1 cellular context compared by ENCODE assay signal in the genomic region with DNA sequence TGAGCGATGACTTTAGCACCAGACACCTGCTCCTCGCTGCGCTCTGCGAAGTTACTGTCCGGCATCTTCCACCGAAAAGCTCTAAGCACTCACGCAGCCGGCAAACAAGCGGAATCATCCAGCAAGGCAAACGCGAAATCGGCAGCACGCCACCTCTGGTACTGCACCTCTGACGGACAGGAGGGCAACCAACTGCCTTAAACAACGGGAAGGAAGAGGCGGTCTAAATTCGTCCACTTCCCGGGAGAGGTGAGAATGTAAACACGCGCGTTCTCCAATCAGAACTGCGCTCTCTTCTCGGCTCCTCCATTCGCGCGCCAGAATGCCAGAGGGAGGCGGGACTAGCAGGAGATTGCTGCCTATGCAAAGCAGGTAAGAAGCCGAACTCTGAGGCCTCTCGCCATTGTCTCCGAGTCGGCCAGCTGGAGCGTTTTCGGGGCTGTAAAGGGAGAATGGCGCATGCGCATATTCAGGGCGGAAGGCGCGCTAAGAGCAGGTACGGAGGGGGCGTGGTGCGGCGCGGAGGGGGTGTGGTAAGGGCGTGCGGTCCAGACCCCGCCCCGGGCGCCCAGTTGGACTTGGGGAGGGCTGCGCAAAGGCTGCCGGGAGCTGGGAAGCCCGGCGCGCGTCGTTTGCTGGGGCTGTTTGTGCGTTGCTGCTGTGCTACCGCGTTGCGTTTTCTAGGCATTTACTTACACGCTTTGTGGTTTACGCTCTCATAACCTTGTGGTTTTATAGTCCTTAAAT.
A peak's percentile ranks its signal among the peaks of the same experiment; 100 is the strongest.
TF ChIP-seq lines count a peak whose summit lies in the region.

A gene with protein sequence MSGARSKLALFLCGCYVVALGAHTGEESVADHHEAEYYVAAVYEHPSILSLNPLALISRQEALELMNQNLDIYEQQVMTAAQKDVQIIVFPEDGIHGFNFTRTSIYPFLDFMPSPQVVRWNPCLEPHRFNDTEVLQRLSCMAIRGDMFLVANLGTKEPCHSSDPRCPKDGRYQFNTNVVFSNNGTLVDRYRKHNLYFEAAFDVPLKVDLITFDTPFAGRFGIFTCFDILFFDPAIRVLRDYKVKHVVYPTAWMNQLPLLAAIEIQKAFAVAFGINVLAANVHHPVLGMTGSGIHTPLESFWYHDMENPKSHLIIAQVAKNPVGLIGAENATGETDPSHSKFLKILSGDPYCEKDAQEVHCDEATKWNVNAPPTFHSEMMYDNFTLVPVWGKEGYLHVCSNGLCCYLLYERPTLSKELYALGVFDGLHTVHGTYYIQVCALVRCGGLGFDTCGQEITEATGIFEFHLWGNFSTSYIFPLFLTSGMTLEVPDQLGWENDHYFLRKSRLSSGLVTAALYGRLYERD (plus strand): TSS at position 347 of the 747 bp plus-strand sequence. CDS start 33,695 bp downstream, outside the sequence.
A gene (minus strand): TSS at position 171 of the 747 bp plus-strand sequence. CDS start 106 bp downstream, at position 65.

TF ChIP-seq in GM12878, 131 proteins besides CTCF, POLR2A, EP300 and RAD21 (continues in another document):
- TF ChIP-seq KLF5 (IDR thresholded peaks at IDR 0.05; ENCODE audit: partially characterized antibody) (peak; percentile 96), ESRRA (IDR thresholded peaks at IDR 0.05; ENCODE audit: low read length) (no peak), CBX3 (IDR thresholded peaks at IDR 0.05; ENCODE audit: borderline replicate concordance, low read depth) (no peak), POU2F2 (IDR thresholded peaks at IDR 0.05; ENCODE audit: borderline replicate concordance, low read depth, low read length) (peak; percentile 90), ZNF274 (IDR thresholded peaks at IDR 0.05; ENCODE audit: insufficient read depth, insufficient read length) (no peak), ZNF207 (IDR thresholded peaks at IDR 0.05; ENCODE audit: borderline replicate concordance) (peak; percentile 88; the same call in 1 of the 2 replicates), FOXK2 (IDR thresholded peaks at IDR 0.05) (peak; percentile 97), CBX5 (IDR thresholded peaks at IDR 0.05; ENCODE audit: low read depth) (no peak; the same call in 1 of the 2 replicates), IKZF1 (conservative IDR thresholded peaks at IDR 0.05) (peak; percentile 28), ZSCAN29 (IDR thresholded peaks at IDR 0.05) (no peak), IRF4 (IDR thresholded peaks at IDR 0.05; ENCODE audit: low read depth, low read length) (0 out of 2 replicates have a peak, but pooled peaks have one; percentile 11), MYB (IDR thresholded peaks at IDR 0.05; ENCODE audit: borderline replicate concordance, low read depth, low read length) (no peak), MYC (IDR thresholded peaks at IDR 0.05; ENCODE audit: insufficient read depth, insufficient read length, insufficient replicate concordance, low read length, severe bottlenecking) (no peak), TAF1 (IDR thresholded peaks at IDR 0.05; ENCODE audit: borderline replicate concordance, low read depth, low read length) (peak; percentile 50; the same call in 1 of the 2 replicates), CREB1 (IDR thresholded peaks at IDR 0.05; ENCODE audit: low read depth) (peak; percentile 83), ZNF24 (IDR thresholded peaks at IDR 0.05) (no peak; the same call in 1 of the 2 replicates), SUZ12 (IDR thresholded peaks at IDR 0.05; ENCODE audit: unreplicated experiment) (no peak), IKZF2 (IDR thresholded peaks at IDR 0.05) (no peak; a peak in 1 of 4 replicates), YBX1 (IDR thresholded peaks at IDR 0.05) (no peak), MEF2B (IDR thresholded peaks at IDR 0.05; ENCODE audit: partially characterized antibody, poor library complexity, severe bottlenecking) (no peak), EZH2 (IDR thresholded peaks at IDR 0.05; ENCODE audit: borderline replicate concordance, control insufficient read depth, low read depth, low read length) (no peak), PML (IDR thresholded peaks at IDR 0.05; ENCODE audit: low read length) (peak; percentile 94; the same call in 1 of the 2 replicates), RBBP5 (conservative IDR thresholded peaks at IDR 0.05) (no peak), PAX5 (IDR thresholded peaks at IDR 0.05; ENCODE audit: borderline replicate concordance, low read depth, low read length) (peak; percentile 44; the same call in 1 of the 2 replicates), SREBF2 (IDR thresholded peaks at IDR 0.05; ENCODE audit: low read length) (no peak), SIX5 (IDR thresholded peaks at IDR 0.05; ENCODE audit: low read depth, low read length, severe bottlenecking) (no peak)
- TF ChIP-seq, protein P1, sequence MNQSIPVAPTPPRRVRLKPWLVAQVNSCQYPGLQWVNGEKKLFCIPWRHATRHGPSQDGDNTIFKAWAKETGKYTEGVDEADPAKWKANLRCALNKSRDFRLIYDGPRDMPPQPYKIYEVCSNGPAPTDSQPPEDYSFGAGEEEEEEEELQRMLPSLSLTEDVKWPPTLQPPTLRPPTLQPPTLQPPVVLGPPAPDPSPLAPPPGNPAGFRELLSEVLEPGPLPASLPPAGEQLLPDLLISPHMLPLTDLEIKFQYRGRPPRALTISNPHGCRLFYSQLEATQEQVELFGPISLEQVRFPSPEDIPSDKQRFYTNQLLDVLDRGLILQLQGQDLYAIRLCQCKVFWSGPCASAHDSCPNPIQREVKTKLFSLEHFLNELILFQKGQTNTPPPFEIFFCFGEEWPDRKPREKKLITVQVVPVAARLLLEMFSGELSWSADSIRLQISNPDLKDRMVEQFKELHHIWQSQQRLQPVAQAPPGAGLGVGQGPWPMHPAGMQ (IDR thresholded peaks at IDR 0.05; ENCODE audit: borderline replicate concordance): no peak
- TF ChIP-seq, protein P2, sequence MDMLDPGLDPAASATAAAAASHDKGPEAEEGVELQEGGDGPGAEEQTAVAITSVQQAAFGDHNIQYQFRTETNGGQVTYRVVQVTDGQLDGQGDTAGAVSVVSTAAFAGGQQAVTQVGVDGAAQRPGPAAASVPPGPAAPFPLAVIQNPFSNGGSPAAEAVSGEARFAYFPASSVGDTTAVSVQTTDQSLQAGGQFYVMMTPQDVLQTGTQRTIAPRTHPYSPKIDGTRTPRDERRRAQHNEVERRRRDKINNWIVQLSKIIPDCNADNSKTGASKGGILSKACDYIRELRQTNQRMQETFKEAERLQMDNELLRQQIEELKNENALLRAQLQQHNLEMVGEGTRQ (IDR thresholded peaks at IDR 0.05; ENCODE audit: borderline replicate concordance, low read depth, low read length): no peak
- TF ChIP-seq, protein P3, sequence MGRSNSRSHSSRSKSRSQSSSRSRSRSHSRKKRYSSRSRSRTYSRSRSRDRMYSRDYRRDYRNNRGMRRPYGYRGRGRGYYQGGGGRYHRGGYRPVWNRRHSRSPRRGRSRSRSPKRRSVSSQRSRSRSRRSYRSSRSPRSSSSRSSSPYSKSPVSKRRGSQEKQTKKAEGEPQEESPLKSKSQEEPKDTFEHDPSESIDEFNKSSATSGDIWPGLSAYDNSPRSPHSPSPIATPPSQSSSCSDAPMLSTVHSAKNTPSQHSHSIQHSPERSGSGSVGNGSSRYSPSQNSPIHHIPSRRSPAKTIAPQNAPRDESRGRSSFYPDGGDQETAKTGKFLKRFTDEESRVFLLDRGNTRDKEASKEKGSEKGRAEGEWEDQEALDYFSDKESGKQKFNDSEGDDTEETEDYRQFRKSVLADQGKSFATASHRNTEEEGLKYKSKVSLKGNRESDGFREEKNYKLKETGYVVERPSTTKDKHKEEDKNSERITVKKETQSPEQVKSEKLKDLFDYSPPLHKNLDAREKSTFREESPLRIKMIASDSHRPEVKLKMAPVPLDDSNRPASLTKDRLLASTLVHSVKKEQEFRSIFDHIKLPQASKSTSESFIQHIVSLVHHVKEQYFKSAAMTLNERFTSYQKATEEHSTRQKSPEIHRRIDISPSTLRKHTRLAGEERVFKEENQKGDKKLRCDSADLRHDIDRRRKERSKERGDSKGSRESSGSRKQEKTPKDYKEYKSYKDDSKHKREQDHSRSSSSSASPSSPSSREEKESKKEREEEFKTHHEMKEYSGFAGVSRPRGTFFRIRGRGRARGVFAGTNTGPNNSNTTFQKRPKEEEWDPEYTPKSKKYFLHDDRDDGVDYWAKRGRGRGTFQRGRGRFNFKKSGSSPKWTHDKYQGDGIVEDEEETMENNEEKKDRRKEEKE (IDR thresholded peaks at IDR 0.05): no peak
- TF ChIP-seq, protein P4, sequence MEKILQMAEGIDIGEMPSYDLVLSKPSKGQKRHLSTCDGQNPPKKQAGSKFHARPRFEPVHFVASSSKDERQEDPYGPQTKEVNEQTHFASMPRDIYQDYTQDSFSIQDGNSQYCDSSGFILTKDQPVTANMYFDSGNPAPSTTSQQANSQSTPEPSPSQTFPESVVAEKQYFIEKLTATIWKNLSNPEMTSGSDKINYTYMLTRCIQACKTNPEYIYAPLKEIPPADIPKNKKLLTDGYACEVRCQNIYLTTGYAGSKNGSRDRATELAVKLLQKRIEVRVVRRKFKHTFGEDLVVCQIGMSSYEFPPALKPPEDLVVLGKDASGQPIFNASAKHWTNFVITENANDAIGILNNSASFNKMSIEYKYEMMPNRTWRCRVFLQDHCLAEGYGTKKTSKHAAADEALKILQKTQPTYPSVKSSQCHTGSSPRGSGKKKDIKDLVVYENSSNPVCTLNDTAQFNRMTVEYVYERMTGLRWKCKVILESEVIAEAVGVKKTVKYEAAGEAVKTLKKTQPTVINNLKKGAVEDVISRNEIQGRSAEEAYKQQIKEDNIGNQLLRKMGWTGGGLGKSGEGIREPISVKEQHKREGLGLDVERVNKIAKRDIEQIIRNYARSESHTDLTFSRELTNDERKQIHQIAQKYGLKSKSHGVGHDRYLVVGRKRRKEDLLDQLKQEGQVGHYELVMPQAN (conservative IDR thresholded peaks at IDR 0.05): peak; percentile 96
- TF ChIP-seq, protein P5, sequence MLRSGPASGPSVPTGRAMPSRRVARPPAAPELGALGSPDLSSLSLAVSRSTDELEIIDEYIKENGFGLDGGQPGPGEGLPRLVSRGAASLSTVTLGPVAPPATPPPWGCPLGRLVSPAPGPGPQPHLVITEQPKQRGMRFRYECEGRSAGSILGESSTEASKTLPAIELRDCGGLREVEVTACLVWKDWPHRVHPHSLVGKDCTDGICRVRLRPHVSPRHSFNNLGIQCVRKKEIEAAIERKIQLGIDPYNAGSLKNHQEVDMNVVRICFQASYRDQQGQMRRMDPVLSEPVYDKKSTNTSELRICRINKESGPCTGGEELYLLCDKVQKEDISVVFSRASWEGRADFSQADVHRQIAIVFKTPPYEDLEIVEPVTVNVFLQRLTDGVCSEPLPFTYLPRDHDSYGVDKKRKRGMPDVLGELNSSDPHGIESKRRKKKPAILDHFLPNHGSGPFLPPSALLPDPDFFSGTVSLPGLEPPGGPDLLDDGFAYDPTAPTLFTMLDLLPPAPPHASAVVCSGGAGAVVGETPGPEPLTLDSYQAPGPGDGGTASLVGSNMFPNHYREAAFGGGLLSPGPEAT (IDR thresholded peaks at IDR 0.05; ENCODE audit: low read depth): peak; percentile 78
- TF ChIP-seq, protein P6, sequence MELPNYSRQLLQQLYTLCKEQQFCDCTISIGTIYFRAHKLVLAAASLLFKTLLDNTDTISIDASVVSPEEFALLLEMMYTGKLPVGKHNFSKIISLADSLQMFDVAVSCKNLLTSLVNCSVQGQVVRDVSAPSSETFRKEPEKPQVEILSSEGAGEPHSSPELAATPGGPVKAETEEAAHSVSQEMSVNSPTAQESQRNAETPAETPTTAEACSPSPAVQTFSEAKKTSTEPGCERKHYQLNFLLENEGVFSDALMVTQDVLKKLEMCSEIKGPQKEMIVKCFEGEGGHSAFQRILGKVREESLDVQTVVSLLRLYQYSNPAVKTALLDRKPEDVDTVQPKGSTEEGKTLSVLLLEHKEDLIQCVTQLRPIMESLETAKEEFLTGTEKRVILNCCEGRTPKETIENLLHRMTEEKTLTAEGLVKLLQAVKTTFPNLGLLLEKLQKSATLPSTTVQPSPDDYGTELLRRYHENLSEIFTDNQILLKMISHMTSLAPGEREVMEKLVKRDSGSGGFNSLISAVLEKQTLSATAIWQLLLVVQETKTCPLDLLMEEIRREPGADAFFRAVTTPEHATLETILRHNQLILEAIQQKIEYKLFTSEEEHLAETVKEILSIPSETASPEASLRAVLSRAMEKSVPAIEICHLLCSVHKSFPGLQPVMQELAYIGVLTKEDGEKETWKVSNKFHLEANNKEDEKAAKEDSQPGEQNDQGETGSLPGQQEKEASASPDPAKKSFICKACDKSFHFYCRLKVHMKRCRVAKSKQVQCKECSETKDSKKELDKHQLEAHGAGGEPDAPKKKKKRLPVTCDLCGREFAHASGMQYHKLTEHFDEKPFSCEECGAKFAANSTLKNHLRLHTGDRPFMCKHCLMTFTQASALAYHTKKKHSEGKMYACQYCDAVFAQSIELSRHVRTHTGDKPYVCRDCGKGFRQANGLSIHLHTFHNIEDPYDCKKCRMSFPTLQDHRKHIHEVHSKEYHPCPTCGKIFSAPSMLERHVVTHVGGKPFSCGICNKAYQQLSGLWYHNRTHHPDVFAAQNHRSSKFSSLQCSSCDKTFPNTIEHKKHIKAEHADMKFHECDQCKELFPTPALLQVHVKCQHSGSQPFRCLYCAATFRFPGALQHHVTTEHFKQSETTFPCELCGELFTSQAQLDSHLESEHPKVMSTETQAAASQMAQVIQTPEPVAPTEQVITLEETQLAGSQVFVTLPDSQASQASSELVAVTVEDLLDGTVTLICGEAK (IDR thresholded peaks at IDR 0.05; ENCODE audit: borderline replicate concordance): peak; percentile 94
- TF ChIP-seq, protein P7, sequence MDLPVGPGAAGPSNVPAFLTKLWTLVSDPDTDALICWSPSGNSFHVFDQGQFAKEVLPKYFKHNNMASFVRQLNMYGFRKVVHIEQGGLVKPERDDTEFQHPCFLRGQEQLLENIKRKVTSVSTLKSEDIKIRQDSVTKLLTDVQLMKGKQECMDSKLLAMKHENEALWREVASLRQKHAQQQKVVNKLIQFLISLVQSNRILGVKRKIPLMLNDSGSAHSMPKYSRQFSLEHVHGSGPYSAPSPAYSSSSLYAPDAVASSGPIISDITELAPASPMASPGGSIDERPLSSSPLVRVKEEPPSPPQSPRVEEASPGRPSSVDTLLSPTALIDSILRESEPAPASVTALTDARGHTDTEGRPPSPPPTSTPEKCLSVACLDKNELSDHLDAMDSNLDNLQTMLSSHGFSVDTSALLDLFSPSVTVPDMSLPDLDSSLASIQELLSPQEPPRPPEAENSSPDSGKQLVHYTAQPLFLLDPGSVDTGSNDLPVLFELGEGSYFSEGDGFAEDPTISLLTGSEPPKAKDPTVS (IDR thresholded peaks at IDR 0.05; ENCODE audit: low read depth, low read length): no peak
- TF ChIP-seq, protein P8, sequence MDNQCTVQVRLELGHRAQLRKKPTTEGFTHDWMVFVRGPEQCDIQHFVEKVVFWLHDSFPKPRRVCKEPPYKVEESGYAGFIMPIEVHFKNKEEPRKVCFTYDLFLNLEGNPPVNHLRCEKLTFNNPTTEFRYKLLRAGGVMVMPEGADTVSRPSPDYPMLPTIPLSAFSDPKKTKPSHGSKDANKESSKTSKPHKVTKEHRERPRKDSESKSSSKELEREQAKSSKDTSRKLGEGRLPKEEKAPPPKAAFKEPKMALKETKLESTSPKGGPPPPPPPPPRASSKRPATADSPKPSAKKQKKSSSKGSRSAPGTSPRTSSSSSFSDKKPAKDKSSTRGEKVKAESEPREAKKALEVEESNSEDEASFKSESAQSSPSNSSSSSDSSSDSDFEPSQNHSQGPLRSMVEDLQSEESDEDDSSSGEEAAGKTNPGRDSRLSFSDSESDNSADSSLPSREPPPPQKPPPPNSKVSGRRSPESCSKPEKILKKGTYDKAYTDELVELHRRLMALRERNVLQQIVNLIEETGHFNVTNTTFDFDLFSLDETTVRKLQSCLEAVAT (IDR thresholded peaks at IDR 0.05): peak; percentile 52
